ENCODE assay signal across 12 cellular contexts in the genomic region with DNA sequence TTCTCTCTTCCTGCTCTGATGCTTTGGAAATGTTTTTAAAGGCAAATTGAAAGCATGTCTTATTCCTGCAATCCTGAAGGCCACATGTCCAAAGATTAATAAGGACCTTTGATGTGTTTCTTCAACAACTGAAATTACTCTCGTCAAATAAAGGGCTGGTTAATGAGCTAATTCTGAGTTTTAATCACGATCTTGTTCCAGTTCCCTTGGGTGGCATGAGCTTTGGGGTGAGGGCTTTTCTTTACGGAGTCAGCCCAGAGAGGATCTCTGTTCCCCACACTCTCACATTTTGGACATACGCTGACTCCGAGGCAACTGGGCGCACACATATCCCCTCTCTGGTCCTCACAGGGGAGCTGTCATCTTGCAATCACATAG. TPM values are rescaled to one million over a fixed set of nuclear protein-coding genes. Genes with fewer than 3 reads are reported as not detected.
DNase-seq lines count a peak whose midpoint lies in the region; ATAC-seq and TF ChIP-seq lines count a peak whose summit lies in the region.
"Had no signal": no experiment of that assay in that cellular context is flagged by ENCODE, and none has a peak within 500 bp of the region (broad histone marks: within the 10 kb centered on the region; RNA-seq: fewer than 3 reads in every experiment).

No MANE protein-coding gene starts in this region.

- H3K27me3 Mint-ChIP-seq in stimulated activated naive CD8-positive, alpha-beta T cell treated with anti-CD3 and anti-CD28 coated beads, Interleukin-15, Interleukin-2, amounts not matched to agents 100 ng/mL and 50 ng/mL, for 24 hours: peaks cover 16% of the 10 kb centered on the region
- peaks cover 81% of the 10 kb centered on the region for H3K27me3 Mint-ChIP-seq in nephron progenitor cell (ENCODE audit: low read depth, poor library complexity)

- H3K27me3 ChIP-seq in dorsolateral prefrontal cortex: peaks cover 0 to 41% (median 9%) of the 10 kb centered on the region in 45 donors

- TF ChIP-seq CTCF in dorsolateral prefrontal cortex (IDR thresholded peaks at IDR 0.05 in 54 of 56, conservative IDR thresholded peaks at IDR 0.05 in 2 of 56; ENCODE audit: low read depth in 1 of 56, partially characterized antibody in 56 of 56): no peak
- TF ChIP-seq CTCF in nephron progenitor cell (IDR thresholded peaks at IDR 0.05): no peak

- H3K9me3 Mint-ChIP-seq in stimulated activated naive CD8-positive, alpha-beta T cell treated with anti-CD3 and anti-CD28 coated beads, Interleukin-15, Interleukin-2, amounts not matched to agents 100 ng/mL and 50 ng/mL, for 24 hours: no peaks in the 10 kb centered on the region
- no peaks in the 10 kb centered on the region for H3K9me3 Mint-ChIP-seq in nephron progenitor cell

- H3K36me3 Mint-ChIP-seq in stimulated activated naive CD8-positive, alpha-beta T cell treated with anti-CD3 and anti-CD28 coated beads, Interleukin-15, Interleukin-2, amounts not matched to agents 100 ng/mL and 50 ng/mL, for 24 hours (ENCODE audit: low read depth): no peaks in the 10 kb centered on the region
- H3K36me3 Mint-ChIP-seq in nephron progenitor cell (ENCODE audit: low read depth): no peaks in the 10 kb centered on the region

- intact Hi-C loops in dorsolateral prefrontal cortex (cut with DNase I): no loop called here

- no peak overlapping the region for H3K27ac Mint-ChIP-seq in stimulated activated naive CD8-positive, alpha-beta T cell treated with anti-CD3 and anti-CD28 coated beads, Interleukin-15, Interleukin-2, amounts not matched to agents 100 ng/mL and 50 ng/mL, for 24 hours
- H3K27ac Mint-ChIP-seq in nephron progenitor cell: no peak overlapping the region

- ATAC-seq in stimulated activated naive CD8-positive, alpha-beta T cell treated with anti-CD3 and anti-CD28 coated beads, Interleukin-15, Interleukin-2, amounts not matched to agents 100 U/mL and 50 U/mL, for 24 hours: no peak
- ATAC-seq in HG03159 (IDR thresholded peaks at IDR 0.05; ENCODE audit: unreplicated experiment): no peak

- H3K4me1 Mint-ChIP-seq in stimulated activated naive CD8-positive, alpha-beta T cell treated with anti-CD3 and anti-CD28 coated beads, Interleukin-15, Interleukin-2, amounts not matched to agents 100 ng/mL and 50 ng/mL, for 24 hours (ENCODE audit: low read depth): peaks cover 14% of the 10 kb centered on the region
- peaks cover 42% of the 10 kb centered on the region for H3K4me1 Mint-ChIP-seq in nephron progenitor cell

- peak overlapping the region in 4 of 59 donors; percentile 5 to 67 (median 11) for H3K27ac ChIP-seq in dorsolateral prefrontal cortex

- H3K4me3 ChIP-seq in dorsolateral prefrontal cortex: peak overlapping the region in 58 of 59 donors; percentile 16 to 74 (median 60)

- DNase-seq in stimulated activated naive CD8-positive, alpha-beta T cell treated with anti-CD3 and anti-CD28 coated beads, Interleukin-15, Interleukin-2, amounts not matched to agents 100 U/mL and 50 U/mL, for 24 hours: no peak
- no peak for DNase-seq in dorsolateral prefrontal cortex
- DNase-seq in nephron progenitor cell: no peak
- DNase-seq in NCI-H1694 treated with DMSO at 0.1 percent for 48 hours (lab: John Stamatoyannopoulos, UW): no peak
- no peak for DNase-seq in OCI-M1 (lab: John Stamatoyannopoulos, UW)
- no peak for DNase-seq in T-helper 1 cell
- DNase-seq: kidney glomerular epithelial cell had no signal

- peak overlapping the region; percentile 57 for H3K4me3 Mint-ChIP-seq in stimulated activated naive CD8-positive, alpha-beta T cell treated with anti-CD3 and anti-CD28 coated beads, Interleukin-15, Interleukin-2, amounts not matched to agents 100 ng/mL and 50 ng/mL, for 24 hours
- H3K4me3 Mint-ChIP-seq in nephron progenitor cell: peak overlapping the region; percentile 76

RNA-seq across cellular contexts. Expression of a gene that starts 0.4 kb away (rescaled TPM):
- 10 to 100 TPM in 28 of 120 experiments, 1 to 10 TPM in 92; 3.4 to 13.9 (median 8.0) TPM for total RNA-seq in dorsolateral prefrontal cortex
- total RNA-seq: bronchial epithelial cell, HT1080 had no signal

RNA-seq across cellular contexts. Expression of a gene that starts 22.7 kb away (rescaled TPM):
- under 1 TPM in 1 of 120 experiments, not detected in 119; 0.30 TPM for total RNA-seq in dorsolateral prefrontal cortex
- total RNA-seq: bronchial epithelial cell, HT1080, urinary bladder had no signal

RNA-seq across cellular contexts. Expression of a gene that starts 48.6 kb away (rescaled TPM):
- total RNA-seq in dorsolateral prefrontal cortex: under 1 TPM in 1 of 120 experiments, not detected in 119; 0.11 TPM
- total RNA-seq: bronchial epithelial cell, HT1080, urinary bladder had no signal
